ENCODE assay signal across 12 cellular contexts in the genomic region with DNA sequence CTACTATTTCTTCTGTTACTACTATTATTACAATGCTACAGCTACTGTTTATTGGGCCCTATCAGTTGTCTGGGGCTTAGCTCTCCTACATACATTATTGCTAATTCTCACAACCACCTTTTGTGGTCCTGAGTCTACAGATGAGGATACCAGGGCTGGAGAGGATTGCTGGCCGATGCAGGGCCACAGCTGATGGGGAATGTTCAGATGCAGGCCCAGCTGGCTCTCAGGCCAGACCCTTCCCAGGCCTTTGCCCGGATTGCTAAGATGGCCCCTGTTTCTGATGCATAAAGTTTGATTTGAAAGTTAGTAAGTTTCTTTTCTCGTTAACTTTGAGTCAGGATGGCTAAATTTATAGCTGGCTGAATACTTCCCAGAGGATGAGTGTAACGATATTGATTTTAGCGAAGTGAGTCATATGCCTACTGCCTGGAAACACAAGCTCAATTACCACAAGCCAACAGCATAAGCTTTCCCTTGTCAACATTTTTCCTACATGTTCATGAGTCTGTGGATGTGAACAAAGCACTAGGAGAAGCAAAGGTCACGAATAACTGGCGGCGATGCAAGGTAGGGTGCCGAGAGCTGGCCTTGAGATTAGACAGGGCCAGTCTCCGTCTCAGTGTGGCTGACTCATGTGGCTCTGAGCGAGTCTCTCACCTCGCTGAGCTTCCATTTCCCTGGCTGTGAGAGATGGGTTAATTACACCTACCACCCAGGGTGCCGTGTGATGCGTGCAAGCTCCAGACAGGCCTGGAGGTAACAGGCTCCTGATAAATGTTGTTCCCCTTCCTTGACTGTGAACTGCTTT.
DNase-seq lines count a peak whose midpoint lies in the region; ATAC-seq lines count a peak whose summit lies in the region.
"Had no signal": no experiment of that assay in that cellular context is flagged by ENCODE, and none has a peak within 500 bp of the region (broad histone marks: within the 10 kb centered on the region; RNA-seq: fewer than 3 reads in every experiment).

No MANE protein-coding gene starts in this region.

- H3K4me3 Mint-ChIP-seq in activated CD4-positive, alpha-beta T cell treated with anti-CD3 and anti-CD28 coated beads, Interleukin-2, amount 10 ng/mL, durations not matched to agents 7 days and 5 days: no peak overlapping the region
- H3K4me3 Mint-ChIP-seq: nephron had no signal

- H3K27me3 Mint-ChIP-seq in activated CD4-positive, alpha-beta T cell treated with anti-CD3 and anti-CD28 coated beads, Interleukin-2, amount 10 ng/mL, durations not matched to agents 7 days and 5 days: no peaks in the 10 kb centered on the region

- peak overlapping the region; percentile 23 for H3K27ac ChIP-seq in caudate nucleus (ENCODE audit: low read depth, low read length)

- ATAC-seq in GM21423 (IDR thresholded peaks at IDR 0.05; ENCODE audit: unreplicated experiment) (no peak), GM21723 (IDR thresholded peaks at IDR 0.05; ENCODE audit: unreplicated experiment) (no peak)

- H3K27ac Mint-ChIP-seq in activated CD4-positive, alpha-beta T cell treated with anti-CD3 and anti-CD28 coated beads, Interleukin-2, amount 10 ng/mL, durations not matched to agents 7 days and 5 days: no peak overlapping the region
- H3K27ac Mint-ChIP-seq: nephron had no signal

- H3K36me3 Mint-ChIP-seq in activated CD4-positive, alpha-beta T cell treated with anti-CD3 and anti-CD28 coated beads, Interleukin-2, amount 10 ng/mL, durations not matched to agents 7 days and 5 days (ENCODE audit: low read depth): no peaks in the 10 kb centered on the region

- no peaks in the 10 kb centered on the region for H3K4me1 Mint-ChIP-seq in activated CD4-positive, alpha-beta T cell treated with anti-CD3 and anti-CD28 coated beads, Interleukin-2, amount 10 ng/mL, durations not matched to agents 7 days and 5 days
- H3K4me1 Mint-ChIP-seq: nephron had no signal

- H3K9me3 Mint-ChIP-seq in activated CD4-positive, alpha-beta T cell treated with anti-CD3 and anti-CD28 coated beads, Interleukin-2, amount 10 ng/mL, durations not matched to agents 7 days and 5 days: no peaks in the 10 kb centered on the region
- H3K9me3 Mint-ChIP-seq: nephron had no signal

- DNase-seq in ELF-1 (ENCODE audit: low read depth, low spot score): peak; percentile 55
- peak; percentile 92 for DNase-seq in NCI-H2107 treated with DMSO at 0.1 percent for 48 hours (lab: John Stamatoyannopoulos, UW; ENCODE audit: unreplicated experiment)
- peak in 16 of 61 donors; percentile 5 to 46 (median 13) for DNase-seq in caudate nucleus (lab: John Stamatoyannopoulos, UW)
- DNase-seq in non-pigmented ciliary epithelial cell (ENCODE audit: low read depth): peak; percentile 89
- DNase-seq in NOMO-1 treated with dmso at 0.1 percent for 144 hours (lab: John Stamatoyannopoulos, UW; ENCODE audit: unreplicated experiment): no peak
- DNase-seq in activated CD4-positive, alpha-beta T cell treated with anti-CD3 and anti-CD28 coated beads, Interleukin-2, amount 10 ng/mL, durations not matched to agents 7 days and 5 days: no peak
- DNase-seq: activated CD4-positive, alpha-beta T cell treated with anti-CD3 and anti-CD28 coated beads, Interleukin-2, amount 50 U/mL, for 4 hours; NCI-H1105; stimulated activated naive CD4-positive, alpha-beta T cell had no signal

- CTCF ChIA-PET in activated CD4-positive, alpha-beta T cell treated with anti-CD3 and anti-CD28 coated beads, Interleukin-2, amount 10 ng/mL, durations not matched to agents 7 days and 5 days (lab: Charles Lee): interaction anchor here (0.6 to 1.8 kb wide), 2 partner anchors 31 to 170 kb away, joined by 4 to 5 read pairs; no protein-coding TSS in a partner anchor

- POLR2A ChIA-PET in activated CD4-positive, alpha-beta T cell treated with anti-CD3 and anti-CD28 coated beads, Interleukin-2, amount 10 ng/mL, durations not matched to agents 7 days and 5 days (lab: Charles Lee): no interaction called here

Comparison
In these comparisons a context has a peak if more than half of its experiments do, and no peak if none do; other contexts are left out.
1. DNase-seq: peak in ELF-1 (single experiment), NCI-H2107 treated with DMSO at 0.1 percent for 48 hours (single experiment) and non-pigmented ciliary epithelial cell (single experiment); none in NOMO-1 treated with dmso at 0.1 percent for 144 hours (single experiment) and activated CD4-positive, alpha-beta T cell treated with anti-CD3 and anti-CD28 coated beads, Interleukin-2, amount 10 ng/mL, durations not matched to agents 7 days and 5 days (single experiment).